In genomic region chr9:136543830-136544548, GRCh38 we compare ENCODE assay signal across 8 cellular contexts. TPM values are rescaled to one million over a fixed set of nuclear protein-coding genes. Genes with fewer than 3 reads are reported as not detected.
DNase-seq lines count a peak whose midpoint lies in the region; ATAC-seq and TF ChIP-seq lines count a peak whose summit lies in the region.

No MANE protein-coding gene starts in this region.

- no peaks in the 10 kb centered on the region for H3K9me2 ChIP-seq in SK-N-SH

- H3K36me3 ChIP-seq in SK-N-SH (replicated peaks in 1 of 2; ENCODE audit: control insufficient read depth in 1 of 2, insufficient read depth in 2 of 2, low read length in 1 of 2) (peaks cover 0 to 4% of the 10 kb centered on the region in 2 experiments), brain microvascular endothelial cell (replicated peaks) (no peaks in the 10 kb centered on the region), right lobe of liver (peaks cover 0 to 5% (median 0%) of the 10 kb centered on the region in 4 donors)

- in situ Hi-C loops in brain microvascular endothelial cell (cut with HindIII; ENCODE audit: low pct_ligation_motif_present, low sequenced_read_pairs) (loop anchor here (10.0 kb wide), 1 partner anchor 59 kb away; the partner anchor contains the start of gene SEC16A), GM13977 (cut with MboI; ENCODE audit: low pct_unique_long_range_greater_than_20kb, low sequenced_read_pairs, unreplicated experiment) (no loop called here)

- H3K27ac ChIP-seq in SK-N-SH (ENCODE audit: low read depth in 2 of 2, low read length in 1 of 2) (no peak overlapping the region), brain microvascular endothelial cell (no peak overlapping the region), right lobe of liver (peak overlapping the region in 2 of 3 donors; percentile 88 to 93)

- peak overlapping the region; percentile 69 to 95; a peak in 3 of 4 replicates for H3K4me3 ChIP-seq in SK-N-SH (ENCODE audit: low read depth in 2 of 2, low read length in 1 of 2)
- H3K4me3 ChIP-seq in brain microvascular endothelial cell (ENCODE audit: low read depth, low read length), result peak overlapping the region; percentile 56
- H3K4me3 ChIP-seq in right lobe of liver, result peak overlapping the region; percentile 71 to 91 (median 85)

- 72% methylated on average over 13 of the region's 31 CpGs for WGBS in SK-N-SH (ENCODE audit: low lambda C conversion rate)
- 37% methylated on average over 17 of the region's 31 CpGs for WGBS in right lobe of liver (ENCODE audit: insufficient coverage, low coverage, low lambda C conversion rate, missing lambda C conversion rate)

- TF ChIP-seq CTCF in SK-N-SH (IDR thresholded peaks at IDR 0.05) (no peak), brain microvascular endothelial cell (IDR thresholded peaks at IDR 0.05; ENCODE audit: low read depth, low read length, missing control alignments) (no peak), right lobe of liver (IDR thresholded peaks at IDR 0.05) (no peak), GM13977 (IDR thresholded peaks at IDR 0.05; ENCODE audit: extremely low read depth, insufficient read depth, missing control alignments) (no peak)

- no peak for TF ChIP-seq EP300 in SK-N-SH (IDR thresholded peaks at IDR 0.05; ENCODE audit: borderline replicate concordance in 1 of 2, low read depth in 1 of 2, low read length in 1 of 2)

- H3F3A ChIP-seq in SK-N-SH (replicated peaks; ENCODE audit: insufficient read depth), result no peaks in the 10 kb centered on the region

- TF ChIP-seq RAD21 in SK-N-SH (IDR thresholded peaks at IDR 0.05; ENCODE audit: low read length), result no peak

- H3K9me3 ChIP-seq in SK-N-SH, result no peaks in the 10 kb centered on the region
- H3K9me3 ChIP-seq in right lobe of liver, result no peaks in the 10 kb centered on the region

- H3K27me3 ChIP-seq in SK-N-SH (ENCODE audit: insufficient read depth) (no peaks in the 10 kb centered on the region), brain microvascular endothelial cell (replicated peaks) (no peaks in the 10 kb centered on the region), right lobe of liver (no peaks in the 10 kb centered on the region)

- POLR2A ChIA-PET in SK-N-SH (lab: Yijun Ruan, JAX), result no interaction called here

- DNase-seq in SK-N-SH (no peak), brain microvascular endothelial cell (no peak), right lobe of liver (peak in 1 of 3 donors; percentile 77), superior temporal gyrus (ENCODE audit: extremely low spot score) (peak; percentile 98), GM13977 (ENCODE audit: low spot score) (no peak), RPMI8226 (no peak)

- H2AFZ ChIP-seq in SK-N-SH (ENCODE audit: low read depth), result no peak overlapping the region

- CTCF ChIA-PET in SK-N-SH (lab: Yijun Ruan, JAX), result interaction anchor here (1.2 to 1.6 kb wide), 2 partner anchors 56 to 87 kb away, joined by 4 to 5 read pairs; no protein-coding TSS in a partner anchor

- TF ChIP-seq POLR2A in right lobe of liver (IDR thresholded peaks at IDR 0.05), result no peak

- H3K4me1 ChIP-seq in SK-N-SH (ENCODE audit: control insufficient read depth in 1 of 2, insufficient read depth in 2 of 2, low read depth in 1 of 2, low read length in 1 of 2) (peaks cover 6 to 16% of the 10 kb centered on the region in 2 experiments; a peak in 3 of 4 replicates), right lobe of liver (peaks cover 0 to 33% (median 17%) of the 10 kb centered on the region in 4 donors)

- H3K79me2 ChIP-seq in SK-N-SH (ENCODE audit: insufficient read depth), result peaks cover 40% of the 10 kb centered on the region

- peaks cover 39% of the 10 kb centered on the region for H4K20me1 ChIP-seq in SK-N-SH (ENCODE audit: insufficient read depth)

- intact Hi-C loops in right lobe of liver (cut with DNase I), result loop anchor here (10.0 kb wide), 2 partner anchors 49 to 81 kb away; no protein-coding TSS in a partner anchor

- H3K4me2 ChIP-seq in SK-N-SH, result peak overlapping the region; percentile 97

- H3K9ac ChIP-seq in SK-N-SH, result peak overlapping the region; percentile 84

- ATAC-seq in SK-N-SH treated with all-trans-retinoic acid at 6 μM for 48 hours, result no peak
- no peak for ATAC-seq in right lobe of liver
- ATAC-seq in HG03521 (IDR thresholded peaks at IDR 0.05; ENCODE audit: unreplicated experiment), result no peak

TF ChIP-seq in SK-N-SH, 30 proteins besides CTCF, POLR2A, EP300 and RAD21 (continues in another document):
- no peak for TF ChIP-seq RFX5 (IDR thresholded peaks at IDR 0.05; ENCODE audit: low read length)
- TF ChIP-seq FOXM1 (IDR thresholded peaks at IDR 0.05; ENCODE audit: low read depth), result no peak
- no peak for TF ChIP-seq JUND (IDR thresholded peaks at IDR 0.05)
- TF ChIP-seq RXRA (IDR thresholded peaks at IDR 0.05; ENCODE audit: borderline replicate concordance, low read depth), result no peak
- no peak for TF ChIP-seq NRF1 (IDR thresholded peaks at IDR 0.05; ENCODE audit: low read depth, low read length)
- TF ChIP-seq TEAD4 (IDR thresholded peaks at IDR 0.05; ENCODE audit: borderline replicate concordance, insufficient read depth), result no peak
- TF ChIP-seq USF2 (IDR thresholded peaks at IDR 0.05; ENCODE audit: borderline replicate concordance, low read depth, low read length), result no peak
- TF ChIP-seq GATA2 (CRISPR knock-in tag; IDR thresholded peaks at IDR 0.05), result no peak
- no peak for TF ChIP-seq TCF12 (IDR thresholded peaks at IDR 0.05)
- no peak for TF ChIP-seq FOSL2 (IDR thresholded peaks at IDR 0.05; ENCODE audit: borderline replicate concordance, low read depth)

TF ChIP-seq in SK-N-SH treated with all-trans-retinoic acid at 6 μM for 48 hours, 23 proteins besides CTCF, POLR2A, EP300 and RAD21:
- TF ChIP-seq ESRRG (CRISPR knock-in tag; IDR thresholded peaks at IDR 0.05) (no peak), RARB (CRISPR knock-in tag; IDR thresholded peaks at IDR 0.05) (no peak), TSHZ2 (CRISPR knock-in tag; IDR thresholded peaks at IDR 0.05) (no peak), CREB5 (CRISPR knock-in tag; IDR thresholded peaks at IDR 0.05; ENCODE audit: low read depth) (no peak), PATZ1 (CRISPR knock-in tag; IDR thresholded peaks at IDR 0.05; ENCODE audit: borderline replicate concordance) (no peak), CSDC2 (CRISPR knock-in tag; IDR thresholded peaks at IDR 0.05) (no peak), TCF4 (CRISPR knock-in tag; IDR thresholded peaks at IDR 0.05; ENCODE audit: borderline replicate concordance) (no peak), ZNF565 (CRISPR knock-in tag; conservative IDR thresholded peaks at IDR 0.05; ENCODE audit: low read depth) (no peak), ZFP3 (CRISPR knock-in tag; IDR thresholded peaks at IDR 0.05) (no peak), TOX (CRISPR knock-in tag; IDR thresholded peaks at IDR 0.05; ENCODE audit: borderline replicate concordance) (no peak)

RNA-seq across cellular contexts. Expression of gene NOTCH1, which starts 1.9 kb away (rescaled TPM):
- polyA plus RNA-seq in SK-N-SH (2012; rRNA removed), result 2.6 and 6.6 TPM in 2 replicates
- polyA plus RNA-seq in SK-N-SH (2012; cell fraction: cytosol; rRNA removed), result 3.3 and 4.8 TPM in 2 replicates
- 25.0 and 35.2 TPM in 2 replicates for polyA plus RNA-seq in SK-N-SH (2012; cell fraction: nucleus; rRNA removed)
- total RNA-seq in right lobe of liver, result 10 to 100 TPM; 17.4 to 26.2 (median 19.3) TPM

Comparison
In these comparisons a context has a peak if more than half of its experiments do, and no peak if none do; other contexts are left out.
1. H3K27ac ChIP-seq: peak in right lobe of liver (2 of 3); none in SK-N-SH (0 of 2) and brain microvascular endothelial cell (single experiment).
2. Peak in every context shown above with its lines, with median percentiles within 50 percentile points of each other: H3K4me3 ChIP-seq.